8 cellular contexts compared by ENCODE assay signal in genomic region chr10:70404036-70404905, GRCh38.
DNase-seq lines count a peak whose midpoint lies in the region; ATAC-seq and TF ChIP-seq lines count a peak whose summit lies in the region.

A gene with protein sequence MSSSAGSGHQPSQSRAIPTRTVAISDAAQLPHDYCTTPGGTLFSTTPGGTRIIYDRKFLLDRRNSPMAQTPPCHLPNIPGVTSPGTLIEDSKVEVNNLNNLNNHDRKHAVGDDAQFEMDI (plus strand): TSS chr10:70404145. CDS start chr10:70404402, 257 bp downstream.

- H3K4me3 ChIP-seq in AG09309 (ENCODE audit: control insufficient read depth, low read depth, low read length) = peak within 1 kb of the TSS; percentile 92

- no peaks in the 10 kb centered on the region for H3K27me3 Mint-ChIP-seq in central memory CD8-positive, alpha-beta T cell

- H3K4me1 Mint-ChIP-seq in central memory CD8-positive, alpha-beta T cell = peaks cover 42% of the 10 kb centered on the region

- peak within 1 kb of the TSS; percentile 98 for H3K27ac Mint-ChIP-seq in central memory CD8-positive, alpha-beta T cell (ENCODE audit: low read depth)

- ATAC-seq in GM19025 (IDR thresholded peaks at IDR 0.05; ENCODE audit: low read depth, unreplicated experiment) = peak; percentile 81
- ATAC-seq in HG03342 (IDR thresholded peaks at IDR 0.05; ENCODE audit: unreplicated experiment) = peak; percentile 84
- peak; percentile 96 to 97 for ATAC-seq in activated CD4-positive, CD25-positive, alpha-beta regulatory T cell treated with anti-CD3 and anti-CD28 coated beads, Interleukin-2, amount 50 U/mL, for 24 hours
- peak; percentile 93 for ATAC-seq in central memory CD8-positive, alpha-beta T cell (replicated peaks; ENCODE audit: extremely low read depth, poor library complexity, severe bottlenecking)

- DNase-seq in AG09309 (ENCODE audit: low read depth) (peak; percentile 71), NCI-H446 (lab: John Stamatoyannopoulos, UW) (peak; percentile 79 to 89), iris pigment epithelial cell (ENCODE audit: low read depth) (peak; percentile 96)
- peak; percentile 98 to 100 for DNase-seq in central memory CD8-positive, alpha-beta T cell (ENCODE audit: low spot score in 2 of 2)
- DNase-seq in stimulated activated CD4-positive, alpha-beta T cell treated with anti-CD3 and anti-CD28 coated beads, Interleukin-12 subunit alpha, Interleukin-12 subunit beta, amount 100 ng/mL, for 4 hours = peak; percentile 100

- no peak for TF ChIP-seq CTCF in AG09309 (IDR thresholded peaks at IDR 0.05; ENCODE audit: control insufficient read depth, insufficient read depth, low read depth, low read length, missing control alignments)

- peaks cover 7% of the 10 kb centered on the region for H3K36me3 Mint-ChIP-seq in central memory CD8-positive, alpha-beta T cell (ENCODE audit: insufficient read depth)

- no peaks in the 10 kb centered on the region for H3K9me3 Mint-ChIP-seq in central memory CD8-positive, alpha-beta T cell

- H3K4me3 Mint-ChIP-seq in central memory CD8-positive, alpha-beta T cell = peak within 1 kb of the TSS; percentile 99

Comparison
In these comparisons a context has a peak if more than half of its experiments do, and no peak if none do; other contexts are left out.
1. Peak in every context shown above with its lines: DNase-seq, ATAC-seq and H3K4me3 ChIP-seq.